ENCODE assay signal across 8 cellular contexts in genomic region chr1:54886724-54887664, GRCh38. TPM values are rescaled to one million over a fixed set of nuclear protein-coding genes. Genes with fewer than 3 reads are reported as not detected.
DNase-seq lines count a peak whose midpoint lies in the region; ATAC-seq and TF ChIP-seq lines count a peak whose summit lies in the region.

DHCR24 (minus strand) TSS chr1:54887195; CDS start chr1:54887119, 76 bp downstream.

- peaks cover 46% of the 10 kb centered on the region for H4K20me1 ChIP-seq in Loucy (ENCODE audit: insufficient read depth, low read length, poor library complexity, severe bottlenecking)

- H3K27me3 ChIP-seq in H7 (ENCODE audit: control insufficient read depth, insufficient read depth, low read length) = no peaks in the 10 kb centered on the region
- H3K27me3 ChIP-seq in Loucy (ENCODE audit: insufficient read depth, low read length, poor library complexity, severe bottlenecking) = no peaks in the 10 kb centered on the region
- H3K27me3 ChIP-seq in thymus (ENCODE audit: control insufficient read depth, insufficient read depth) = no peaks in the 10 kb centered on the region

- no peak for TF ChIP-seq CTCF in Loucy (conservative IDR thresholded peaks at IDR 0.05; ENCODE audit: low read length)
- TF ChIP-seq CTCF in glutamatergic neuron (IDR thresholded peaks at IDR 0.05; ENCODE audit: partially characterized antibody, unreplicated experiment) = no peak
- TF ChIP-seq CTCF in osteocyte (IDR thresholded peaks at IDR 0.05) = no peak

- peak within 1 kb of the TSS; percentile 77 for H3K27ac Mint-ChIP-seq in activated naive CD8-positive, alpha-beta T cell
- H3K27ac Mint-ChIP-seq in glutamatergic neuron (ENCODE audit: unreplicated experiment) (peak within 1 kb of the TSS; percentile 92), osteocyte (ENCODE audit: unreplicated experiment) (peak within 1 kb of the TSS; percentile 81)

- H3K9ac ChIP-seq in Loucy (ENCODE audit: low read depth, low read length, poor library complexity, severe bottlenecking) = peak within 1 kb of the TSS; percentile 97

- DNase-seq in GF-D8 (lab: John Stamatoyannopoulos, UW) (peak; percentile 54), H7 (peak; percentile 99), glutamatergic neuron (peak; percentile 94), osteocyte (ENCODE audit: extremely low spot score, unreplicated experiment) (peak; percentile 95)

- H3K4me3 ChIP-seq in H7 (ENCODE audit: insufficient read depth, low read depth, low read length) = peak within 1 kb of the TSS; percentile 100
- peak within 1 kb of the TSS; percentile 99 for H3K4me3 ChIP-seq in Loucy (ENCODE audit: low read length, poor library complexity, severe bottlenecking)
- peak within 1 kb of the TSS; percentile 56 for H3K4me3 ChIP-seq in thymus (ENCODE audit: low read length)

- peaks cover 62% of the 10 kb centered on the region for H3K79me2 ChIP-seq in Loucy (ENCODE audit: insufficient read depth, low read length)

- H3K4me3 Mint-ChIP-seq in activated naive CD8-positive, alpha-beta T cell = peak within 1 kb of the TSS; percentile 94
- H3K4me3 Mint-ChIP-seq in glutamatergic neuron (ENCODE audit: unreplicated experiment) (peak within 1 kb of the TSS; percentile 97), osteocyte (ENCODE audit: unreplicated experiment) (peak within 1 kb of the TSS; percentile 86)

- peak within 1 kb of the TSS; percentile 97 for H3K4me2 ChIP-seq in Loucy (ENCODE audit: low read depth, low read length, poor library complexity, severe bottlenecking)

- ATAC-seq in SK-N-SH treated with all-trans-retinoic acid at 6 μM for 48 hours = peak; percentile 99

- WGBS in thymus = 1% methylated on average over 109 of the region's 109 CpGs

- peak within 1 kb of the TSS; percentile 93 for H2AFZ ChIP-seq in Loucy (ENCODE audit: low read length)

- no peaks in the 10 kb centered on the region for H3K9me2 ChIP-seq in Loucy (replicated peaks; ENCODE audit: low read depth, low read length)

- H3K36me3 Mint-ChIP-seq in activated naive CD8-positive, alpha-beta T cell = peaks cover 7% of the 10 kb centered on the region
- peaks cover 5% of the 10 kb centered on the region for H3K36me3 Mint-ChIP-seq in glutamatergic neuron (ENCODE audit: unreplicated experiment)
- peaks cover 6% of the 10 kb centered on the region for H3K36me3 Mint-ChIP-seq in osteocyte (ENCODE audit: unreplicated experiment)

- H3K9me3 Mint-ChIP-seq in activated naive CD8-positive, alpha-beta T cell (ENCODE audit: low read depth) = no peaks in the 10 kb centered on the region
- peaks cover 16% of the 10 kb centered on the region for H3K9me3 Mint-ChIP-seq in glutamatergic neuron (ENCODE audit: unreplicated experiment)
- no peaks in the 10 kb centered on the region for H3K9me3 Mint-ChIP-seq in osteocyte (ENCODE audit: unreplicated experiment)

- H3K27me3 Mint-ChIP-seq in activated naive CD8-positive, alpha-beta T cell = peaks cover 5% of the 10 kb centered on the region
- H3K27me3 Mint-ChIP-seq in glutamatergic neuron (ENCODE audit: unreplicated experiment) (peaks cover 12% of the 10 kb centered on the region), osteocyte (ENCODE audit: unreplicated experiment) (no peaks in the 10 kb centered on the region)

- no peaks in the 10 kb centered on the region for H3K9me3 ChIP-seq in Loucy (ENCODE audit: insufficient read depth, low read depth, low read length)
- H3K9me3 ChIP-seq in thymus (ENCODE audit: control insufficient read depth) = no peaks in the 10 kb centered on the region

- no peak within 1 kb of the TSS for H3K27ac ChIP-seq in thymus (ENCODE audit: low read depth)

- peaks cover 18% of the 10 kb centered on the region for H3K4me1 Mint-ChIP-seq in activated naive CD8-positive, alpha-beta T cell (ENCODE audit: low read depth)
- peaks cover 37% of the 10 kb centered on the region for H3K4me1 Mint-ChIP-seq in glutamatergic neuron (ENCODE audit: low read depth, unreplicated experiment)
- H3K4me1 Mint-ChIP-seq in osteocyte (ENCODE audit: unreplicated experiment) = peaks cover 52% of the 10 kb centered on the region

- no peaks in the 10 kb centered on the region for H3F3A ChIP-seq in Loucy (ENCODE audit: low read depth)

- H3K4me1 ChIP-seq in Loucy (ENCODE audit: insufficient read depth, low read length, poor library complexity, severe bottlenecking) (peaks cover 51% of the 10 kb centered on the region), thymus (ENCODE audit: control insufficient read depth, insufficient read depth, low read length) (peaks cover 12% of the 10 kb centered on the region)

- peaks cover 24% of the 10 kb centered on the region for H3K36me3 ChIP-seq in H7 (replicated peaks; ENCODE audit: control insufficient read depth, insufficient read depth, low read length)
- peaks cover 14% of the 10 kb centered on the region; the same call in 1 of the 2 replicates for H3K36me3 ChIP-seq in Loucy (ENCODE audit: insufficient read depth, low read length)
- peaks cover 3% of the 10 kb centered on the region for H3K36me3 ChIP-seq in thymus (ENCODE audit: control insufficient read depth, insufficient read depth)

TF ChIP-seq in SK-N-SH treated with all-trans-retinoic acid at 6 μM for 48 hours, 23 proteins besides CTCF, POLR2A, EP300 and RAD21:
- TF ChIP-seq TSHZ2 (CRISPR knock-in tag; IDR thresholded peaks at IDR 0.05) (0 out of 2 replicates have a peak, but pooled peaks have one; percentile 12), PPARA (CRISPR knock-in tag; IDR thresholded peaks at IDR 0.05; ENCODE audit: borderline replicate concordance) (no peak)

RNA-seq across cellular contexts. Expression of gene DHCR24, which starts in this region (rescaled TPM):
- 278 and 349 TPM in 2 replicates for total RNA-seq in H7 (2014; rRNA removed; shearing (Covaris generic))
- total RNA-seq in glutamatergic neuron (ENCODE audit: unreplicated experiment) (284 TPM), osteocyte (76.1 and 87.2 TPM in 2 replicates)
- polyA plus RNA-seq in thymus = 8.0 TPM
